In the genomic region with DNA sequence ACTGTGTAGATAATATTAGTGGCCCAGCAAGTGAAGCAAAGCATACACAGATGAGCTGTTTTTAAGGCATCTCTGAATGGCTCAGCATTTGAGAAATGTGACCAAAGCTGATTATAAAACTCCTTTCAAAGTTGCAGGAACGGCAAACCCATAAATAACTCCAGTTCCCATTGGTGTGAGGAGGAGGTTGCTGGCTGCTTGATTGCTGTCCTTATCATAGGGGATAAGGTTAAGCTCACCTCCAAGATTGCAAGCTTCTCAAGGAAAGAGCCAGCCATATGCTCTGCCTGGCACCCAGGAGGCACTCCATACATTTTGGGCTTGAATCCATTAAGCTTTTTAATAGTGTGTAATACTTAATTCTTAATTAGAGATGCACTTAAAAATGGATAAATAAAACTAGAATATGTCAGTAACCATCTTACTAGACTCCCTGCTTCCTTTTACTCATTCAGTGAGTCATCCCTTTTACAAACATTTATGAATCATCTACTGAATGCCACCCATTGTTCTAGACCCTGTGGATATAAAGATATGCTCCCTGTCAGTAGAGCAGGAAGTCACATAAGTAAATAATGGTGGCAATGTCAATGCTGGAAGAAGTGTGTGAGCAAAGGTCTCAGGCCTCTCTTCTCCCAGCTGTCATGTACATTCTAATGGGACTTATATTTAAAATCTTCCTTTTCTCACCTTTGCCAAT, we compare ENCODE assay signal across 10 cellular contexts.
DNase-seq lines count a peak whose midpoint lies in the region; ATAC-seq, FAIRE-seq and TF ChIP-seq lines count a peak whose summit lies in the region.
"Had no signal": no experiment of that assay in that cellular context is flagged by ENCODE, and none has a peak within 500 bp of the region (broad histone marks: within the 10 kb centered on the region; RNA-seq: fewer than 3 reads in every experiment).

No MANE protein-coding gene starts in this region.

- H3K27ac ChIP-seq in astrocyte (ENCODE audit: low read depth, low read length) (peak overlapping the region; percentile 94), aorta (ENCODE audit: low read depth in 1 of 2, low read length in 2 of 2) (peak overlapping the region; percentile 6 to 40)

- intact Hi-C loops in aorta (cut with DNase I): loop anchor here in 1 of 2 donors (2.0 to 10.0 kb wide), 3 partner anchors 27 to 101 kb away; partner anchors contain the start of gene SPATS2L

- H3K36me3 ChIP-seq in astrocyte (ENCODE audit: insufficient read depth, low read length): no peaks in the 10 kb centered on the region
- H3K36me3 ChIP-seq in kidney epithelial cell (ENCODE audit: control insufficient read depth, insufficient read depth, low read length): no peaks in the 10 kb centered on the region
- no peaks in the 10 kb centered on the region for H3K36me3 ChIP-seq in aorta (ENCODE audit: control insufficient read depth in 1 of 2, insufficient read depth in 2 of 2, low read length in 1 of 2)
- H3K36me3 ChIP-seq: HAP-1 had no signal

- no peak overlapping the region for H2AFZ ChIP-seq in astrocyte (ENCODE audit: low read depth, low read length)

- peak overlapping the region; percentile 17 for H3K4me3 Mint-ChIP-seq in astrocyte (ENCODE audit: unreplicated experiment)

- TF ChIP-seq CTCF in AG10803 (conservative IDR thresholded peaks at IDR 0.05; ENCODE audit: low read length) (no peak), astrocyte (IDR thresholded peaks at IDR 0.05; ENCODE audit: insufficient read depth, low read depth, low read length) (no peak), kidney epithelial cell (IDR thresholded peaks at IDR 0.05; ENCODE audit: insufficient read depth, low read length, poor library complexity, severe bottlenecking) (no peak)

- H4K20me1 ChIP-seq in astrocyte (ENCODE audit: insufficient read depth, low read length): no peaks in the 10 kb centered on the region

- H3K36me3 Mint-ChIP-seq in astrocyte (ENCODE audit: low read depth, unreplicated experiment): peaks cover 31% of the 10 kb centered on the region

- no peaks in the 10 kb centered on the region for H3K27me3 Mint-ChIP-seq in astrocyte (ENCODE audit: low read depth, unreplicated experiment)

- TF ChIP-seq POLR2A in GM12891 (IDR thresholded peaks at IDR 0.05; ENCODE audit: low read depth, low read length): no peak

- ATAC-seq in GM21786 (IDR thresholded peaks at IDR 0.05; ENCODE audit: unreplicated experiment) (peak; percentile 57), aorta (ENCODE audit: low FRiP score) (peak; percentile 42), GM21515 (IDR thresholded peaks at IDR 0.05; ENCODE audit: unreplicated experiment) (no peak)

- peak overlapping the region; percentile 72 for H3K9ac ChIP-seq in astrocyte (ENCODE audit: low read length)

- H3K4me1 ChIP-seq in astrocyte (ENCODE audit: insufficient read depth, low read length) (peaks cover 53% of the 10 kb centered on the region), aorta (ENCODE audit: control insufficient read depth in 1 of 2, insufficient read depth in 2 of 2, low read length in 2 of 2) (peaks cover 2 to 13% of the 10 kb centered on the region in 2 donors)

- peaks cover 67% of the 10 kb centered on the region for H3K4me1 Mint-ChIP-seq in astrocyte (ENCODE audit: low read depth, unreplicated experiment)

- H3K27me3 ChIP-seq in astrocyte (ENCODE audit: insufficient read depth, low read length) (no peaks in the 10 kb centered on the region), kidney epithelial cell (ENCODE audit: control insufficient read depth, insufficient read depth, low read length) (no peaks in the 10 kb centered on the region), aorta (ENCODE audit: control insufficient read depth in 1 of 2, insufficient read depth in 2 of 2, low read length in 1 of 2) (no peaks in the 10 kb centered on the region)

- no peaks in the 10 kb centered on the region for H3K9me3 Mint-ChIP-seq in astrocyte (ENCODE audit: unreplicated experiment)

- peaks cover 52% of the 10 kb centered on the region for H3K79me2 ChIP-seq in astrocyte (ENCODE audit: insufficient read depth, low read length)

- H3K9me3 ChIP-seq in astrocyte (ENCODE audit: insufficient read depth, low read depth, low read length): no peaks in the 10 kb centered on the region
- no peaks in the 10 kb centered on the region for H3K9me3 ChIP-seq in aorta (ENCODE audit: control insufficient read depth, low read length)
- H3K9me3 ChIP-seq: HAP-1 had no signal

- peak overlapping the region; percentile 82 for H3K4me2 ChIP-seq in astrocyte (ENCODE audit: low read length)

- H3K27ac Mint-ChIP-seq in astrocyte (ENCODE audit: unreplicated experiment): peak overlapping the region; percentile 98

- DNase-seq in AG10803 (ENCODE audit: low read depth) (peak; percentile 84), NCI-H2029 treated with DMSO at 0.1 percent for 48 hours (lab: John Stamatoyannopoulos, UW) (peak; percentile 39), astrocyte (ENCODE audit: low read depth) (peak; percentile 95), kidney epithelial cell (ENCODE audit: low read depth) (peak; percentile 89), aorta (no peak), GM12891 (ENCODE audit: insufficient read length, low spot score) (no peak)

- H3K4me3 ChIP-seq in AG10803 (ENCODE audit: low read length) (peak overlapping the region; percentile 8), astrocyte (ENCODE audit: insufficient read depth, low read depth, low read length) (peak overlapping the region; percentile 35), kidney epithelial cell (ENCODE audit: low read depth, low read length) (no peak overlapping the region), aorta (ENCODE audit: low read length in 2 of 2) (no peak overlapping the region)
- H3K4me3 ChIP-seq: HAP-1 had no signal

- WGBS in aorta, 2 donors: 0 to 5% methylated on average over 1 of the region's 1 CpG

- FAIRE-seq in astrocyte (lab: Jason Lieb, UNC): peak; percentile 81
- FAIRE-seq in GM12891 (lab: Jason Lieb, UNC): no peak
- FAIRE-seq: frontal cortex had no signal

TF ChIP-seq in GM12891, 5 proteins besides CTCF, POLR2A, EP300 and RAD21:
- no peak for TF ChIP-seq TAF1 (IDR thresholded peaks at IDR 0.05; ENCODE audit: low read depth, low read length)
- no peak for TF ChIP-seq POLR2AphosphoS5 (IDR thresholded peaks at IDR 0.05; ENCODE audit: low read depth, low read length)

Comparison
In these comparisons a context has a peak if more than half of its experiments do, and no peak if none do; other contexts are left out.
1. DNase-seq: peak in AG10803 (single experiment), NCI-H2029 treated with DMSO at 0.1 percent for 48 hours (single experiment), astrocyte (single experiment) and kidney epithelial cell (single experiment); none in aorta (0 of 2) and GM12891 (single experiment).
2. H3K4me3 ChIP-seq: peak in AG10803 (single experiment) and astrocyte (single experiment); none in kidney epithelial cell (single experiment) and aorta (0 of 2).